In the genomic region with DNA sequence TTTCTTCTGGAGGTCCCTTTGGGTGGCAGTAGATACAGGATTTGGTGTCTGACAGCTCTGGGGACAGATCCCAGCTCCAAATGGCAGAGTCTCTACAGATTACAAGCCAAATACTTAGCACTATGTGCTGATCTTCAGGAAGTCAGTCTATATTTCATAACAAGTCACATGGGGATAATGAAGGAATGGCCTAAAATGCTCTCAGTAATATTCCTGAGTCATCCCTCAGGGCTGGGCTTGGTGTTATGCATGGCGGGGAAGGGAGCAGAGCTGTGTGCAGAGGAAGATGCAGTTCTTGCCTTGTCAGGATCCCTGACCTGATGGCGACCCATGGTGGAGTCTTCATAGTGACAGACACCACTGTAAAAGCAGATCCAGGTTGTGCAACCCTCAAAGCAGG, we compare ENCODE assay signal across 7 cellular contexts. TPM values are rescaled to one million over a fixed set of nuclear protein-coding genes. Genes with fewer than 3 reads are reported as not detected.
DNase-seq lines count a peak whose midpoint lies in the region; ATAC-seq, FAIRE-seq and TF ChIP-seq lines count a peak whose summit lies in the region.
"Not testable (repeated sequence)": the region's sequence is repeated elsewhere in the genome, so short reads cannot be mapped to it uniquely, and the experiment has no call there.

No MANE protein-coding gene starts in this region.

- H3K27ac ChIP-seq in PC-9; K562 (ENCODE audit: extremely low read depth, low read depth, low read length); psoas muscle: not testable (repeated sequence)
- H3K27ac ChIP-seq in esophagus (ENCODE audit: low read depth in 2 of 2, low read length in 1 of 2): peak overlapping the region; percentile 44 to 47
- peak overlapping the region in 1 of 2 donors; percentile 60 for H3K27ac ChIP-seq in left lung

- H3K4me2 ChIP-seq in PC-9: peak overlapping the region; percentile 10
- H3K4me2 ChIP-seq in K562 (ENCODE audit: insufficient read depth, low read length): not testable (repeated sequence)

- POLR2A ChIA-PET in PC-9 (lab: Charles Lee; ENCODE audit: unreplicated experiment); K562 (lab: Yijun Ruan, JAX): not testable (repeated sequence)

- TF ChIP-seq CTCF in PC-9 (conservative IDR thresholded peaks at IDR 0.05); K562 (IDR thresholded peaks at IDR 0.05 in 2 of 3, conservative IDR thresholded peaks at IDR 0.05 in 1 of 3; ENCODE audit: insufficient read depth in 2 of 3, low read depth in 1 of 3, low read length in 3 of 3); left lung (IDR thresholded peaks at IDR 0.05); psoas muscle (IDR thresholded peaks at IDR 0.05): not testable (repeated sequence)

- H4K20me1 ChIP-seq in PC-9 (ENCODE audit: insufficient read depth); K562 (replicated peaks; ENCODE audit: control insufficient read depth, insufficient read depth, low read length): not testable (repeated sequence)

- in situ Hi-C loops in K562 (cut with MboI): not testable (repeated sequence)

- not testable (repeated sequence) for H3K9me3 ChIP-seq in PC-9 (ENCODE audit: insufficient read depth, low read depth); K562 (replicated peaks; ENCODE audit: control insufficient read depth, insufficient read depth, low read depth, low read length); esophagus (ENCODE audit: control insufficient read depth in 2 of 2, insufficient read depth in 1 of 2, low read depth in 1 of 2, low read length in 1 of 2); left lung; psoas muscle

- H3K9me1 ChIP-seq in K562 (ENCODE audit: control insufficient read depth, insufficient read depth, low read length): not testable (repeated sequence)

- not testable (repeated sequence) for H3F3A ChIP-seq in PC-9 (ENCODE audit: insufficient read depth, low read depth)

- H2AFZ ChIP-seq in PC-9: peak overlapping the region; percentile 46; the same call in 1 of the 2 replicates
- H2AFZ ChIP-seq in K562 (ENCODE audit: low read depth, low read length): not testable (repeated sequence)

- TF ChIP-seq RAD21 in K562 (CRISPR knock-in tag; conservative IDR thresholded peaks at IDR 0.05 in 1 of 2, IDR thresholded peaks at IDR 0.05 in 1 of 2): not testable (repeated sequence)

- ATAC-seq in K562: peak; percentile 67
- ATAC-seq in Right ventricle myocardium superior (ENCODE audit: poor library complexity): peak; percentile 95
- ATAC-seq in left lung: peak; percentile 90
- ATAC-seq in psoas muscle: peak; percentile 61 to 96 (median 88)

- H3K79me2 ChIP-seq in PC-9 (ENCODE audit: low read depth); K562 (ENCODE audit: control insufficient read depth, insufficient read depth, low read length): not testable (repeated sequence)

- H3K4me1 ChIP-seq in PC-9 (replicated peaks; ENCODE audit: insufficient read depth): peaks cover 12% of the 10 kb centered on the region
- not testable (repeated sequence) for H3K4me1 ChIP-seq in K562 (replicated peaks in 1 of 2; ENCODE audit: control insufficient read depth in 2 of 2, insufficient read depth in 2 of 2, low read length in 2 of 2); esophagus (ENCODE audit: control insufficient read depth in 2 of 2, insufficient read depth in 2 of 2, low read length in 1 of 2); left lung; psoas muscle

- H3K9ac ChIP-seq in K562 (ENCODE audit: insufficient read depth in 1 of 2, low read depth in 2 of 2, low read length in 2 of 2): not testable (repeated sequence)

- not testable (repeated sequence) for BruUV-seq in PC-9 (replicated peaks; lab: Mats Ljungman, UMichigan); K562 (replicated peaks; lab: Mats Ljungman, UMichigan)

- CTCF ChIA-PET in PC-9 (lab: Charles Lee); K562 (lab: Yijun Ruan, JAX; ENCODE audit: low intra/inter-chr PET ratio): not testable (repeated sequence)

- H3K36me3 ChIP-seq in PC-9 (ENCODE audit: low read depth); K562 (ENCODE audit: control insufficient read depth, insufficient read depth, low read length); esophagus (ENCODE audit: control insufficient read depth in 2 of 2, insufficient read depth in 2 of 2, low read length in 1 of 2); left lung; psoas muscle (ENCODE audit: insufficient read depth in 1 of 2, low read depth in 1 of 2): not testable (repeated sequence)

- WGBS in K562 (ENCODE audit: insufficient coverage, low coverage, missing lambda C conversion rate): 13% methylated on average over 1 of the region's 2 CpGs
- 50 to 81% methylated on average over 1 to 2 of the region's 2 CpGs for WGBS in esophagus, 2 donors
- WGBS in psoas muscle, 3 donors: 80 to 95% (median 90%) methylated on average over 1 to 2 of the region's 2 CpGs

- not testable (repeated sequence) for H3K9me2 ChIP-seq in PC-9 (ENCODE audit: insufficient read depth)

- not testable (repeated sequence) for H3K4me3 ChIP-seq in PC-9; K562; esophagus (ENCODE audit: low read depth in 1 of 2, low read length in 2 of 2); left lung; psoas muscle

- H3K27me3 ChIP-seq in PC-9 (ENCODE audit: insufficient read depth, low read depth); K562 (ENCODE audit: control insufficient read depth in 2 of 2, insufficient read depth in 2 of 2, low read length in 2 of 2); esophagus (ENCODE audit: control insufficient read depth in 1 of 2, insufficient read depth in 2 of 2, low read length in 2 of 2); left lung; psoas muscle (ENCODE audit: insufficient read depth in 3 of 3, low read length in 2 of 3): not testable (repeated sequence)

- intact Hi-C loops in PC-9 (cut with micrococcal nuclease; ENCODE audit: unreplicated experiment); K562 (cut with micrococcal nuclease); Right ventricle myocardium superior (cut with DNase I); left lung (cut with DNase I); psoas muscle (cut with DNase I): not testable (repeated sequence)

- not testable (repeated sequence) for FAIRE-seq in K562 (lab: Jason Lieb, UNC)

- DNase-seq in CD1c-positive myeloid dendritic cell (ENCODE audit: extremely low spot score): peak; percentile 33
- peak; percentile 14 to 40 for DNase-seq in PC-9
- not testable (repeated sequence) for DNase-seq in K562 (ENCODE audit: extremely low read depth in 1 of 4, low spot score in 3 of 4); Right ventricle myocardium superior; psoas muscle
- peak in 1 of 2 donors; percentile 59 for DNase-seq in left lung

- TF ChIP-seq POLR2A in K562 (conservative IDR thresholded peaks at IDR 0.05): not testable (repeated sequence)

- TF ChIP-seq EP300 in K562 (IDR thresholded peaks at IDR 0.05; ENCODE audit: low read length): not testable (repeated sequence)

TF ChIP-seq in K562, 482 proteins besides CTCF, POLR2A, EP300 and RAD21:
- TF ChIP-seq NFE2 (IDR thresholded peaks at IDR 0.05; ENCODE audit: low read depth): peak; percentile 55

RNA-seq across cellular contexts. Expression of a gene that starts 10.0 kb away (rescaled TPM):
- 42.5 and 49.6 TPM in 2 replicates for total RNA-seq in PC-9 (2021)
- 46.6 and 80.6 TPM in 2 replicates for total RNA-seq in K562 (2011; cell fraction: chromatin; rRNA removed; ENCODE audit: low replicate concordance)
- total RNA-seq in K562 (2011; cell fraction: nucleolus; rRNA removed): 31.8 and 34.4 TPM in 2 replicates
- total RNA-seq in K562 (2011; cell fraction: nucleoplasm; rRNA removed): 47.3 and 54.0 TPM in 2 replicates
- total RNA-seq in K562 (2014; rRNA removed): 5.4 and 6.2 TPM in 2 replicates
- total RNA-seq in K562 (2014; rRNA removed; fragmentation: Illumina TruSeq; extraction: Trizol): 4.0 and 4.8 TPM in 2 replicates
- 5.8 and 6.0 TPM in 2 replicates for total RNA-seq in K562 (2015; rRNA removed; fragmentation: Illumina TruSeq; extraction: Trizol)
- 16.8 and 23.3 TPM in 2 replicates for total RNA-seq in K562 (2021)
- 8.4 and 10.7 TPM in 2 replicates for polyA plus RNA-seq in K562 (2011; rRNA removed)
- 5.5 and 11.7 TPM in 2 replicates for polyA plus RNA-seq in K562 (2011; cell fraction: cytosol; rRNA removed)
- polyA plus RNA-seq in K562 (2011; cell fraction: nucleus; rRNA removed): 13.9 and 31.7 TPM in 2 replicates
- polyA plus RNA-seq in K562 (2012): 11.9 and 27.8 TPM in 2 replicates
- polyA plus RNA-seq in K562 (2014; fragmentation: Illumina TruSeq; extraction: Trizol): 9.0 and 10.8 TPM in 2 replicates
- under 1 TPM; 0.13 to 0.37 TPM for polyA plus RNA-seq in K562 (2014; fragmentation: Nextera tagmentation; extraction: Ambion mirVana)
- polyA plus RNA-seq in K562 (2014; rRNA removed): 5.7 and 12.4 TPM in 2 replicates
- polyA minus RNA-seq in K562 (2011; rRNA and poly(A)+ RNA removed): 22.7 and 26.7 TPM in 2 replicates
- polyA minus RNA-seq in K562 (2011; cell fraction: cytosol; rRNA and poly(A)+ RNA removed): 22.3 and 23.7 TPM in 2 replicates
- polyA minus RNA-seq in K562 (2011; cell fraction: nucleus; rRNA and poly(A)+ RNA removed): 12.0 and 19.0 TPM in 2 replicates
- polyA plus RNA-seq in esophagus: 10 to 100 TPM; 43.9 to 80.4 TPM
- total RNA-seq in Right ventricle myocardium superior: 23.2 TPM
- 10 to 100 TPM; 58.4 to 96.9 TPM for total RNA-seq in left lung
- total RNA-seq in psoas muscle: 10 to 100 TPM; 21.8 to 47.6 (median 36.0) TPM
- polyA plus RNA-seq in psoas muscle: 10 to 100 TPM; 13.0 to 25.5 (median 23.9) TPM
